18 cellular contexts compared by ENCODE assay signal in the genomic region with DNA sequence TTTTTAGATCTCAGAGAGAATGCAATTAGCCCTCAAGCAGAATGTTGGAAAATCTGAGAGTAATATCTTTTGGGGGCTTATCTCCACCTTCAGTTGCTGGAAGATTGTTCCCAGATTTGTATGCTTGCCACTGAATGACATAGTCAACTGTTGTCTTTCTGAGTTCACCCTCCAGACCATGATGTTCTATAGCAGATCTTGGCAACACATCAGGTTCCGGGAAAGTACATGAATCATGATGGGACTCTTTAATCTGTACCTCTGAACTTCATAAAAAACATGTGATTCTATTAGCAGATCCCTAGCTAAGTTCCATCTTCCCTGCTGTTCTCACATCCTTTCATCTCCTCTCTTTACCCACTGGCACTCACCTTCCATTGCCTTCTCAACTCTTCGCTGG.
"Had no signal": no experiment of that assay in that cellular context is flagged by ENCODE, and none has a peak within 500 bp of the region (broad histone marks: within the 10 kb centered on the region; RNA-seq: fewer than 3 reads in every experiment).

No MANE protein-coding gene starts in this region.

- DNase-seq: effector CD4-positive, alpha-beta T cell; endodermal cell; erythroblast; glutamatergic neuron; kidney; left colon; left ventricle myocardium superior; mesendoderm; naive B cell; psoas muscle; retina; right lobe of liver; stimulated activated CD4-positive, alpha-beta T cell treated with anti-CD3 and anti-CD28 coated beads, Interleukin-2, amount 100 ng/mL, for 48 hours; stimulated activated naive CD4-positive, alpha-beta T cell treated with Interleukin-2 at 50 U/mL for 16 hours; trophoblast cell had no signal

- H3K4me3 ChIP-seq: coronary artery, gastroesophageal sphincter, psoas muscle, right lobe of liver, smooth muscle cell had no signal
